8 cellular contexts compared by ENCODE assay signal in genomic region chr21:8427790-8428667, GRCh38.
DNase-seq lines count a peak whose midpoint lies in the region; ATAC-seq lines count a peak whose summit lies in the region.
"Not testable (repeated sequence)": the region's sequence is repeated elsewhere in the genome, so short reads cannot be mapped to it uniquely, and the experiment has no call there.

No MANE protein-coding gene starts in this region.

- H3K4me1 Mint-ChIP-seq in activated CD4-positive, alpha-beta T cell treated with anti-CD3 and anti-CD28 coated beads for 36 hours; stimulated activated effector memory CD8-positive, alpha-beta T cell treated with anti-CD3 and anti-CD28 coated beads, Interleukin-12 subunit alpha, Interleukin-12 subunit beta, amount 100 ng/mL, for 72 hours: not testable (repeated sequence)

- POLR2A ChIA-PET in activated CD4-positive, alpha-beta T cell treated with anti-CD3 and anti-CD28 coated beads for 36 hours (lab: Charles Lee), result not testable (repeated sequence)

- CTCF ChIA-PET in activated CD4-positive, alpha-beta T cell treated with anti-CD3 and anti-CD28 coated beads for 36 hours (lab: Charles Lee), result not testable (repeated sequence)

- H3K27ac Mint-ChIP-seq in activated CD4-positive, alpha-beta T cell treated with anti-CD3 and anti-CD28 coated beads for 36 hours; stimulated activated effector memory CD8-positive, alpha-beta T cell treated with anti-CD3 and anti-CD28 coated beads, Interleukin-12 subunit alpha, Interleukin-12 subunit beta, amount 100 ng/mL, for 72 hours: not testable (repeated sequence)

- intact Hi-C loops in activated CD4-positive, alpha-beta T cell treated with anti-CD3 and anti-CD28 coated beads for 36 hours (cut with DNase I, micrococcal nuclease); left cardiac atrium (cut with DNase I): not testable (repeated sequence)

- not testable (repeated sequence) for H3K27me3 Mint-ChIP-seq in activated CD4-positive, alpha-beta T cell treated with anti-CD3 and anti-CD28 coated beads for 36 hours

- peak; percentile 43 for ATAC-seq in GM18502 (IDR thresholded peaks at IDR 0.05; ENCODE audit: poor library complexity, unreplicated experiment)
- ATAC-seq in GM19372 (IDR thresholded peaks at IDR 0.05; ENCODE audit: low read depth, unreplicated experiment), result peak; percentile 32
- peak; percentile 38 for ATAC-seq in GM21723 (IDR thresholded peaks at IDR 0.05; ENCODE audit: unreplicated experiment)
- ATAC-seq in HG02970 (IDR thresholded peaks at IDR 0.05; ENCODE audit: low FRiP score, unreplicated experiment), result peak; percentile 43
- peak; percentile 37 for ATAC-seq in HG03432 (IDR thresholded peaks at IDR 0.05; ENCODE audit: unreplicated experiment)
- peak; percentile 39 for ATAC-seq in activated CD4-positive, alpha-beta T cell treated with anti-CD3 and anti-CD28 coated beads for 36 hours
- peak; percentile 75 to 79 for ATAC-seq in left cardiac atrium
- ATAC-seq in stimulated activated effector memory CD8-positive, alpha-beta T cell treated with anti-CD3 and anti-CD28 coated beads, Interleukin-12 subunit alpha, Interleukin-12 subunit beta, amount 100 ng/mL, for 72 hours, result peak; percentile 67

- not testable (repeated sequence) for H3K36me3 Mint-ChIP-seq in activated CD4-positive, alpha-beta T cell treated with anti-CD3 and anti-CD28 coated beads for 36 hours (ENCODE audit: low read depth); stimulated activated effector memory CD8-positive, alpha-beta T cell treated with anti-CD3 and anti-CD28 coated beads, Interleukin-12 subunit alpha, Interleukin-12 subunit beta, amount 100 ng/mL, for 72 hours

- H3K9me3 Mint-ChIP-seq in activated CD4-positive, alpha-beta T cell treated with anti-CD3 and anti-CD28 coated beads for 36 hours (ENCODE audit: low read depth); stimulated activated effector memory CD8-positive, alpha-beta T cell treated with anti-CD3 and anti-CD28 coated beads, Interleukin-12 subunit alpha, Interleukin-12 subunit beta, amount 100 ng/mL, for 72 hours: not testable (repeated sequence)

- not testable (repeated sequence) for DNase-seq in activated CD4-positive, alpha-beta T cell treated with anti-CD3 and anti-CD28 coated beads for 36 hours; left cardiac atrium; stimulated activated effector memory CD8-positive, alpha-beta T cell treated with anti-CD3 and anti-CD28 coated beads, Interleukin-12 subunit alpha, Interleukin-12 subunit beta, amount 100 ng/mL, for 72 hours (ENCODE audit: low spot score in 2 of 2)

- not testable (repeated sequence) for H3K4me3 Mint-ChIP-seq in activated CD4-positive, alpha-beta T cell treated with anti-CD3 and anti-CD28 coated beads for 36 hours; stimulated activated effector memory CD8-positive, alpha-beta T cell treated with anti-CD3 and anti-CD28 coated beads, Interleukin-12 subunit alpha, Interleukin-12 subunit beta, amount 100 ng/mL, for 72 hours
